ENCODE assay signal across 9 cellular contexts in genomic region chr5:171384999-171385398, GRCh38. TPM values are rescaled to one million over a fixed set of nuclear protein-coding genes. Genes with fewer than 3 reads are reported as not detected.
DNase-seq lines count a peak whose midpoint lies in the region; ATAC-seq and TF ChIP-seq lines count a peak whose summit lies in the region.
"Not testable (repeated sequence)": the region's sequence is repeated elsewhere in the genome, so short reads cannot be mapped to it uniquely, and the experiment has no call there.
"Had no signal": no experiment of that assay in that cellular context is flagged by ENCODE, and none has a peak within 500 bp of the region (broad histone marks: within the 10 kb centered on the region; RNA-seq: fewer than 3 reads in every experiment).

No MANE protein-coding gene starts in this region.

- H3K36me3 Mint-ChIP-seq in activated naive CD8-positive, alpha-beta T cell = peaks cover 17% of the 10 kb centered on the region
- peaks cover 20% of the 10 kb centered on the region for H3K36me3 Mint-ChIP-seq in endodermal cell (ENCODE audit: low read depth)

- H3K79me2 ChIP-seq in PC-3 (ENCODE audit: low read length) = peaks cover 34% of the 10 kb centered on the region

- H3K27ac Mint-ChIP-seq in activated naive CD8-positive, alpha-beta T cell = peak overlapping the region; percentile 54
- not testable (repeated sequence) for H3K27ac Mint-ChIP-seq in endodermal cell

- H3K36me3 ChIP-seq in HEK293 (ENCODE audit: control insufficient read depth in 2 of 2, insufficient read depth in 1 of 2, low read length in 2 of 2) (peaks cover 0 to 16% of the 10 kb centered on the region in 2 experiments; a peak in 1 of 3 replicates), PC-3 (ENCODE audit: low read depth, low read length) (peaks cover 20% of the 10 kb centered on the region), endodermal cell (ENCODE audit: control insufficient read depth, insufficient read depth, low read length) (peaks cover 16% of the 10 kb centered on the region)
- not testable (repeated sequence) for H3K36me3 ChIP-seq in kidney epithelial cell (ENCODE audit: control insufficient read depth, insufficient read depth, low read length)

- POLR2A ChIA-PET in HEK293 (lab: Yijun Ruan, JAX); PC-3 (lab: Charles Lee; ENCODE audit: unreplicated experiment): not testable (repeated sequence)

- not testable (repeated sequence) for H3K9ac ChIP-seq in PC-3 (ENCODE audit: low read length); endodermal cell (ENCODE audit: extremely low read depth, low read length, poor library complexity, severe bottlenecking)

- not testable (repeated sequence) for H3K9me3 Mint-ChIP-seq in activated naive CD8-positive, alpha-beta T cell (ENCODE audit: low read depth); endodermal cell

- 80 to 86% methylated on average over 1 of the region's 3 CpGs for WGBS in endodermal cell (ENCODE audit: insufficient coverage in 1 of 2, insufficient read length in 1 of 2), 2 experiments

- not testable (repeated sequence) for H3K9me2 ChIP-seq in PC-3 (replicated peaks; ENCODE audit: low read length)

- TF ChIP-seq CTCF in HEK293 (tag by site-specific recombination; IDR thresholded peaks at IDR 0.05); PC-3 (conservative IDR thresholded peaks at IDR 0.05; ENCODE audit: low read depth, low read length); endodermal cell (conservative IDR thresholded peaks at IDR 0.05); kidney epithelial cell (IDR thresholded peaks at IDR 0.05; ENCODE audit: insufficient read depth, low read length, poor library complexity, severe bottlenecking): not testable (repeated sequence)

- peaks cover 18% of the 10 kb centered on the region for H3K4me1 Mint-ChIP-seq in activated naive CD8-positive, alpha-beta T cell (ENCODE audit: low read depth)
- H3K4me1 Mint-ChIP-seq in endodermal cell = not testable (repeated sequence)

- H3K9me3 ChIP-seq in HEK293 (ENCODE audit: control insufficient read depth, insufficient read depth, low read depth, low read length); PC-3 (ENCODE audit: low read length); endodermal cell (ENCODE audit: control insufficient read depth, low read length): not testable (repeated sequence)

- CTCF ChIA-PET in HEK293 (lab: Yijun Ruan, JAX); PC-3 (lab: Charles Lee): not testable (repeated sequence)

- DNase-seq in ACHN (peak; percentile 39), PC-3 (peak; percentile 28), endodermal cell (peak; percentile 61), kidney epithelial cell (ENCODE audit: low read depth) (peak; percentile 31)
- peak; percentile 17 for DNase-seq in activated CD8-positive, alpha-beta memory T cell treated with anti-CD3 and anti-CD28 coated beads, Interleukin-2, amount 50 U/mL, for 24 hours (ENCODE audit: extremely low read depth)
- DNase-seq in stimulated activated CD4-positive, alpha-beta T cell treated with anti-CD3 and anti-CD28 coated beads, Interleukin-1b, Interleukin-23, amount 100 ng/mL, for 48 hours = peak; percentile 37

- not testable (repeated sequence) for H3K4me1 ChIP-seq in HEK293 (ENCODE audit: control insufficient read depth, insufficient read depth, low read length); PC-3 (ENCODE audit: insufficient read depth, low read length); endodermal cell (ENCODE audit: control insufficient read depth, insufficient read depth, low read length)

- not testable (repeated sequence) for H3K4me2 ChIP-seq in PC-3 (ENCODE audit: low read length)

- not testable (repeated sequence) for H3K27ac ChIP-seq in HEK293 (ENCODE audit: extremely low read depth, low read depth, low read length); PC-3 (ENCODE audit: low read length); endodermal cell (ENCODE audit: low read depth, low read length)

- H2AFZ ChIP-seq in PC-3 (ENCODE audit: low read length) = not testable (repeated sequence)

- not testable (repeated sequence) for H3K27me3 ChIP-seq in PC-3 (ENCODE audit: low read length); endodermal cell (ENCODE audit: control insufficient read depth, insufficient read depth, low read length, poor library complexity, severe bottlenecking); kidney epithelial cell (ENCODE audit: control insufficient read depth, insufficient read depth, low read length)

- H4K20me1 ChIP-seq in PC-3 (ENCODE audit: low read length) = peaks cover 22% of the 10 kb centered on the region

- in situ Hi-C loops in ACHN (cut with HindIII; ENCODE audit: low pct_ligation_motif_present, low pct_unique_long_range_greater_than_20kb, low sequenced_read_pairs) = not testable (repeated sequence)

- BruUV-seq in PC-3 (replicated peaks; lab: Mats Ljungman, UMichigan) = not testable (repeated sequence)

- not testable (repeated sequence) for H3F3A ChIP-seq in PC-3 (ENCODE audit: low read length, unreplicated experiment)

- intact Hi-C loops in PC-3 (cut with micrococcal nuclease) = loop anchor here (5.0 kb wide), 1 partner anchor 1793 kb away; no protein-coding TSS in a partner anchor

- H3K4me3 Mint-ChIP-seq in activated naive CD8-positive, alpha-beta T cell = peak overlapping the region; percentile 54
- H3K4me3 Mint-ChIP-seq in endodermal cell = not testable (repeated sequence)

- H3K4me3 ChIP-seq in HEK293 (ENCODE audit: low read depth, low read length); PC-3 (ENCODE audit: low read length); endodermal cell (ENCODE audit: low read length); kidney epithelial cell (ENCODE audit: low read depth, low read length): not testable (repeated sequence)

- not testable (repeated sequence) for ATAC-seq in PC-3

- not testable (repeated sequence) for H3K27me3 Mint-ChIP-seq in activated naive CD8-positive, alpha-beta T cell; endodermal cell (ENCODE audit: insufficient read depth)

TF ChIP-seq in HEK293, 187 proteins besides CTCF, POLR2A, EP300 and RAD21:
- TF ChIP-seq OSR2 (tag by site-specific recombination; IDR thresholded peaks at IDR 0.05) (peak; percentile 51), PRDM1 (tag by site-specific recombination; IDR thresholded peaks at IDR 0.05) (peak; percentile 47; the same call in 1 of the 2 replicates), ZNF362 (tag by site-specific recombination; IDR thresholded peaks at IDR 0.05) (peak; percentile 70), ZNF335 (tag by site-specific recombination; conservative IDR thresholded peaks at IDR 0.05) (0 out of 2 replicates have a peak, but pooled peaks have one; percentile 39), ZNF121 (tag by site-specific recombination; IDR thresholded peaks at IDR 0.05) (peak; percentile 85; the same call in 1 of the 2 replicates), ZNF18 (tag by site-specific recombination; IDR thresholded peaks at IDR 0.05) (peak; percentile 69)

RNA-seq across cellular contexts. Expression of gene NPM1, which starts 2.6 kb away (rescaled TPM):
- total RNA-seq in PC-3 (2014; rRNA removed) (2,251 and 2,265 TPM in 2 replicates), endodermal cell (1,000 to 10,000 TPM; 1,997 to 2,127 TPM), kidney epithelial cell (1,219 and 1,455 TPM in 2 replicates)
- polyA plus RNA-seq in endodermal cell (2013, experiment 1 of 2) = 2,680 TPM
- 2,415 TPM for polyA plus RNA-seq in endodermal cell (2013, experiment 2 of 2)

RNA-seq across cellular contexts. Expression of gene FGF18, which starts 34.4 kb away (rescaled TPM):
- total RNA-seq in PC-3 (2014; rRNA removed) (0.26 TPM in 1 of 2 replicates, not detected in the other), endodermal cell (under 1 TPM; 0.44 to 0.57 TPM), kidney epithelial cell (0.34 TPM in 1 of 2 replicates, not detected in the other)
- polyA plus RNA-seq in endodermal cell (2013, experiment 1 of 2) = 3.8 TPM
- polyA plus RNA-seq in endodermal cell (2013, experiment 2 of 2) = 3.6 TPM
- total RNA-seq: NCI-H460 had no signal
